In genomic region chr1:155261888-155262673, GRCh38 we compare ENCODE assay signal across 8 cellular contexts. TPM values are rescaled to one million over a fixed set of nuclear protein-coding genes. Genes with fewer than 3 reads are reported as not detected.
DNase-seq lines count a peak whose midpoint lies in the region; ATAC-seq, FAIRE-seq and TF ChIP-seq lines count a peak whose summit lies in the region.

Gene SCAMP3 (minus strand): TSS chr1:155262360. CDS start chr1:155262151, 209 bp downstream.

- in situ Hi-C loops in gastrocnemius medialis (cut with MboI; ENCODE audit: low sequenced_read_pairs in 4 of 4): loop anchor here in 1 of 4 donors (10.0 kb wide), 1 partner anchor 53 kb away; no protein-coding TSS in a partner anchor

- H3K4me1 ChIP-seq in body of pancreas: peaks cover 24% of the 10 kb centered on the region
- 0 out of 2 replicates have a peak, but pooled peaks cover 3% of the 10 kb centered on the region for H3K4me1 ChIP-seq in iPS DF 6.9 (ENCODE audit: control insufficient read depth, insufficient read depth, low read length)
- H3K4me1 ChIP-seq in gastrocnemius medialis: peaks cover 20 to 26% of the 10 kb centered on the region in 2 donors

- TF ChIP-seq CTCF in 22Rv1 (IDR thresholded peaks at IDR 0.05) (peak; percentile 17; the same call in 1 of the 2 replicates), body of pancreas (IDR thresholded peaks at IDR 0.05) (peak in 1 of 7 experiments; percentile 14), gastrocnemius medialis (IDR thresholded peaks at IDR 0.05 in 4 of 5, conservative IDR thresholded peaks at IDR 0.05 in 1 of 5) (no peak)

- H3K4me3 ChIP-seq in body of pancreas (peak within 1 kb of the TSS; percentile 24 to 52), iPS DF 6.9 (ENCODE audit: low read length) (peak within 1 kb of the TSS; percentile 71), gastrocnemius medialis (peak within 1 kb of the TSS; percentile 71 to 86 (median 76))

- H3K27ac ChIP-seq in 22Rv1: peak within 1 kb of the TSS; percentile 88
- peak within 1 kb of the TSS; percentile 19 to 80 (median 71) for H3K27ac ChIP-seq in body of pancreas
- H3K27ac ChIP-seq in iPS DF 6.9 (ENCODE audit: low read length): no peak within 1 kb of the TSS
- peak within 1 kb of the TSS; percentile 79 to 90 (median 88) for H3K27ac ChIP-seq in gastrocnemius medialis

- H3K9me3 ChIP-seq in body of pancreas (no peaks in the 10 kb centered on the region), iPS DF 6.9 (ENCODE audit: control insufficient read depth, insufficient read depth, low read length) (no peaks in the 10 kb centered on the region), gastrocnemius medialis (no peaks in the 10 kb centered on the region)

- 0 to 1% methylated on average over 24 to 47 of the region's 47 CpGs for WGBS in body of pancreas, 2 donors
- WGBS in iPS DF 6.9 (ENCODE audit: insufficient coverage, insufficient read length): no CpG with 5 or more reads among the region's 47 CpGs

- TF ChIP-seq POLR2A in body of pancreas (IDR thresholded peaks at IDR 0.05) (peak; percentile 45 to 83 (median 80)), gastrocnemius medialis (IDR thresholded peaks at IDR 0.05) (peak; percentile 67 to 83)

- H3K27me3 ChIP-seq in body of pancreas: no peaks in the 10 kb centered on the region
- H3K27me3 ChIP-seq in iPS DF 6.9 (ENCODE audit: control insufficient read depth, insufficient read depth, low read length): no peaks in the 10 kb centered on the region
- H3K27me3 ChIP-seq in gastrocnemius medialis: no peaks in the 10 kb centered on the region

- H3K36me3 ChIP-seq in body of pancreas (replicated peaks in 1 of 2; ENCODE audit: insufficient read depth in 1 of 2, low read depth in 2 of 2) (peaks cover 0 to 24% of the 10 kb centered on the region in 2 donors), iPS DF 6.9 (ENCODE audit: control insufficient read depth, insufficient read depth, low read length) (peaks cover 28% of the 10 kb centered on the region), gastrocnemius medialis (peaks cover 0 to 69% of the 10 kb centered on the region in 2 donors)

- DNase-seq in NCI-H2107 treated with DMSO at 0.1 percent for 48 hours (lab: John Stamatoyannopoulos, UW; ENCODE audit: unreplicated experiment) (peak; percentile 100), body of pancreas (peak; percentile 94 to 98 (median 96)), iPS DF 6.9 (ENCODE audit: low read depth, low spot score) (peak; percentile 99), gastrocnemius medialis (peak; percentile 98 to 99)

- intact Hi-C loops in body of pancreas (cut with DNase I): no loop called here
- intact Hi-C loops in gastrocnemius medialis (cut with DNase I; ENCODE audit: low total_unique reads): loop anchor here (1.0 kb wide), 2 partner anchors 11 to 46 kb away; partner anchors contain the start of genes CLK2 and FDPS

- FAIRE-seq in TTC549 (lab: Jason Lieb, UNC): peak; percentile 98

- ATAC-seq in GM18520 (IDR thresholded peaks at IDR 0.05; ENCODE audit: unreplicated experiment) (peak; percentile 91), HG03064 (IDR thresholded peaks at IDR 0.05; ENCODE audit: low read depth, unreplicated experiment) (peak; percentile 84), body of pancreas (peak; percentile 99), gastrocnemius medialis (peak; percentile 100)

RNA-seq across cellular contexts. Expression of gene SCAMP3, which starts in this region (rescaled TPM):
- total RNA-seq in body of pancreas (10 to 100 TPM; 36.8 to 38.9 TPM), gastrocnemius medialis (100 to 1,000 TPM in 1 of 4 donors, 10 to 100 TPM in 3; 60.0 to 108 (median 79.3) TPM)
